In the genomic region with DNA sequence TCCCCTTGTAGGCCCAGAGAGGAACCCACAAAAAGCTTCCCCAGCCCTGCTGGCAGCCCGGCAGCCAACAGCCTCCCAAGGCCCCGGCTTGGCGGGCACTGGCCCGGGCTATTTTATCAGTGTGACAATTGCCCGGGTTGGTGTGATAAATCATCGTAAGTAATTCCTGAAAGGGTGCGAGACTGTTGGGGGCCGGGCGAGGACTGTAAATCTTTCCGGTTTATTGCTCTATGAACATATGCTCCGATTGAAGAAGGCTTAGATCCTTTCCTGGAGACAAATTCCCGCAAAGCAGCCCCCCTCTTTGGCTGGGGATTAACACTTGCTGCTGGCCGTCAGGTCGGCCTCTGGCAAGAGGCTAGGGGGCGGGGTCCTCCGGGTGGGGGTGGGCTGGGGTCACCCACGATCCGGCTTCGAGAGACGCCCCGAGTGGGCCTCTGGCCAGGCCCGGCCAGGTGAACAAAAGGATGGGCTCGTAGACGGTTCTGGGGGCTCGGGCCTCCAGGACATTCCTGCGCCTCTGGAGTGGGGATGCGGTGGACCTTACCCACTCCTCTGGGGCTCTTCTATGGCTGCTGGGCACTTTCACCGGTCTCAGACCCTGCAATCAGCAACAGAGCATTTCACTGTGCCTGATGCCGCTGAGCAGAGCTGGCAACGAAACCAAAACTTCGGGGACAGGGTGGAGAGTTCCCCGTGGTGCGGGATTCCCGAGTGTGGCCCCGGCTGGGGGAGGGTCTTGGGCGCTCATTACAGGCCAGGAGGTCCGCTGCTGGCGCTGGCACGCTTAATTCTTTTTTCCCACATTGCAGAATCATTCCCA, we compare ENCODE assay signal across 19 cellular contexts. TPM values are rescaled to one million over a fixed set of nuclear protein-coding genes. Genes with fewer than 3 reads are reported as not detected.
A peak's percentile ranks its signal among the peaks of the same experiment; 100 is the strongest.
DNase-seq lines count a peak whose midpoint lies in the region; ATAC-seq and TF ChIP-seq lines count a peak whose summit lies in the region.
"Had no signal": no experiment of that assay in that cellular context is flagged by ENCODE, and none has a peak within 500 bp of the region (broad histone marks: within the 10 kb centered on the region; RNA-seq: fewer than 3 reads in every experiment).

No MANE protein-coding gene starts in this region.

- H3K4me1 Mint-ChIP-seq in activated CD8-positive, alpha-beta T cell treated with anti-CD3 and anti-CD28 coated beads, Interleukin-2, amount 10 ng/mL, durations not matched to agents 7 days and 5 days (ENCODE audit: low read depth): peaks cover 11% of the 10 kb centered on the region
- H3K4me1 Mint-ChIP-seq in activated CD8-positive, alpha-beta T cell treated with anti-CD3 and anti-CD28 coated beads for 36 hours (ENCODE audit: low read depth): peaks cover 13% of the 10 kb centered on the region
- H3K4me1 Mint-ChIP-seq in stimulated activated naive B cell treated with anti-CD40 and anti-IgM and Interleukin-4, amounts not matched to agents 10 μg/mL and 1 μg/mL and 100 μg/mL, for 72 hours: peaks cover 6 to 9% of the 10 kb centered on the region in 2 donors

- intact Hi-C loops in activated CD8-positive, alpha-beta T cell treated with anti-CD3 and anti-CD28 coated beads for 36 hours (cut with micrococcal nuclease): no loop called here

- peaks cover 8% of the 10 kb centered on the region for H3K36me3 Mint-ChIP-seq in activated CD8-positive, alpha-beta T cell treated with anti-CD3 and anti-CD28 coated beads, Interleukin-2, amount 10 ng/mL, durations not matched to agents 7 days and 5 days (ENCODE audit: low read depth)
- H3K36me3 Mint-ChIP-seq in activated CD8-positive, alpha-beta T cell treated with anti-CD3 and anti-CD28 coated beads for 36 hours (ENCODE audit: low read depth): peaks cover under 1% of the 10 kb centered on the region
- H3K36me3 Mint-ChIP-seq in stimulated activated naive B cell treated with anti-CD40 and anti-IgM and Interleukin-4, amounts not matched to agents 10 μg/mL and 1 μg/mL and 100 μg/mL, for 72 hours: peaks cover 0 to 9% of the 10 kb centered on the region in 2 donors

- no peaks in the 10 kb centered on the region for H3K9me3 Mint-ChIP-seq in activated CD8-positive, alpha-beta T cell treated with anti-CD3 and anti-CD28 coated beads, Interleukin-2, amount 10 ng/mL, durations not matched to agents 7 days and 5 days (ENCODE audit: insufficient read depth)
- peaks cover 4% of the 10 kb centered on the region for H3K9me3 Mint-ChIP-seq in activated CD8-positive, alpha-beta T cell treated with anti-CD3 and anti-CD28 coated beads for 36 hours
- peaks cover 5 to 8% of the 10 kb centered on the region in 2 donors for H3K9me3 Mint-ChIP-seq in stimulated activated naive B cell treated with anti-CD40 and anti-IgM and Interleukin-4, amounts not matched to agents 10 μg/mL and 1 μg/mL and 100 μg/mL, for 72 hours

- H3K4me3 Mint-ChIP-seq in activated CD8-positive, alpha-beta T cell treated with anti-CD3 and anti-CD28 coated beads, Interleukin-2, amount 10 ng/mL, durations not matched to agents 7 days and 5 days: peak overlapping the region; percentile 15
- H3K4me3 Mint-ChIP-seq in activated CD8-positive, alpha-beta T cell treated with anti-CD3 and anti-CD28 coated beads for 36 hours: no peak overlapping the region
- H3K4me3 Mint-ChIP-seq in stimulated activated naive B cell treated with anti-CD40 and anti-IgM and Interleukin-4, amounts not matched to agents 10 μg/mL and 1 μg/mL and 100 μg/mL, for 72 hours: no peak overlapping the region
- H3K4me3 Mint-ChIP-seq: activated T-helper 1 cell treated with anti-CD3 and anti-CD28 coated beads, Interleukin-12 subunit alpha, Interleukin-12 subunit beta, Interleukin-2, Interleukin-4 antibody, amounts not matched to agents 30 ng/mL and 10 ng/mL and 1 ng/mL, durations not matched to agents 14 hours and 24 hours and 36 hours had no signal

- CTCF ChIA-PET in activated CD8-positive, alpha-beta T cell treated with anti-CD3 and anti-CD28 coated beads, Interleukin-2, amount 10 ng/mL, durations not matched to agents 7 days and 5 days (lab: Charles Lee): interaction anchor here (1.5 to 2.1 kb wide), 2 partner anchors 20 to 296 kb away, joined by 3 to 4 read pairs; no protein-coding TSS in a partner anchor
- CTCF ChIA-PET in activated CD8-positive, alpha-beta T cell treated with anti-CD3 and anti-CD28 coated beads for 36 hours (lab: Charles Lee): interaction anchor here (0.9 to 5.5 kb wide), 3 partner anchors 19 to 31 kb away, joined by 3 to 34 read pairs (median 3); no protein-coding TSS in a partner anchor

- H3K27ac Mint-ChIP-seq in activated CD8-positive, alpha-beta T cell treated with anti-CD3 and anti-CD28 coated beads, Interleukin-2, amount 10 ng/mL, durations not matched to agents 7 days and 5 days: no peak overlapping the region
- H3K27ac Mint-ChIP-seq in activated CD8-positive, alpha-beta T cell treated with anti-CD3 and anti-CD28 coated beads for 36 hours: no peak overlapping the region
- H3K27ac Mint-ChIP-seq in stimulated activated naive B cell treated with anti-CD40 and anti-IgM and Interleukin-4, amounts not matched to agents 10 μg/mL and 1 μg/mL and 100 μg/mL, for 72 hours: peak overlapping the region; percentile 80

- H3K27me3 Mint-ChIP-seq in activated CD8-positive, alpha-beta T cell treated with anti-CD3 and anti-CD28 coated beads, Interleukin-2, amount 10 ng/mL, durations not matched to agents 7 days and 5 days (ENCODE audit: low read depth): peaks cover 83% of the 10 kb centered on the region
- peaks cover 78% of the 10 kb centered on the region for H3K27me3 Mint-ChIP-seq in activated CD8-positive, alpha-beta T cell treated with anti-CD3 and anti-CD28 coated beads for 36 hours
- peaks cover 69 to 91% of the 10 kb centered on the region in 2 donors for H3K27me3 Mint-ChIP-seq in stimulated activated naive B cell treated with anti-CD40 and anti-IgM and Interleukin-4, amounts not matched to agents 10 μg/mL and 1 μg/mL and 100 μg/mL, for 72 hours

- POLR2A ChIA-PET in activated CD8-positive, alpha-beta T cell treated with anti-CD3 and anti-CD28 coated beads, Interleukin-2, amount 10 ng/mL, durations not matched to agents 7 days and 5 days (lab: Charles Lee): no interaction called here
- POLR2A ChIA-PET in activated CD8-positive, alpha-beta T cell treated with anti-CD3 and anti-CD28 coated beads for 36 hours (lab: Charles Lee): no interaction called here

- TF ChIP-seq CTCF in activated CD8-positive, alpha-beta T cell treated with anti-CD3 and anti-CD28 coated beads for 36 hours (IDR thresholded peaks at IDR 0.05): no peak
- TF ChIP-seq CTCF in omental fat pad (IDR thresholded peaks at IDR 0.05): no peak

- no peak for ATAC-seq in activated CD8-positive, alpha-beta T cell treated with anti-CD3 and anti-CD28 coated beads, Interleukin-2, amount 10 ng/mL, durations not matched to agents 7 days and 5 days
- ATAC-seq in activated CD8-positive, alpha-beta T cell treated with anti-CD3 and anti-CD28 coated beads for 36 hours: no peak
- ATAC-seq in stimulated activated naive B cell treated with anti-CD40 and anti-IgM and Interleukin-4, amounts not matched to agents 10 μg/mL and 1 μg/mL and 100 μg/mL, for 72 hours (replicated peaks): no peak
- ATAC-seq in omental fat pad (ENCODE audit: low FRiP score): no peak
- no peak for ATAC-seq in GM21423 (IDR thresholded peaks at IDR 0.05; ENCODE audit: unreplicated experiment)
- ATAC-seq: left cardiac atrium had no signal

- DNase-seq in activated CD8-positive, alpha-beta T cell treated with anti-CD3 and anti-CD28 coated beads, Interleukin-2, amount 10 ng/mL, durations not matched to agents 7 days and 5 days: no peak
- DNase-seq in activated CD8-positive, alpha-beta T cell treated with anti-CD3 and anti-CD28 coated beads for 36 hours: no peak
- peak; percentile 69 for DNase-seq in NCI-H69 (lab: John Stamatoyannopoulos, UW)
- DNase-seq in islet precursor cell: peak; percentile 51
- no peak for DNase-seq in stimulated activated naive B cell treated with anti-CD40 and anti-IgM and Interleukin-4, amounts not matched to agents 10 μg/mL and 1 μg/mL and 100 μg/mL, for 72 hours
- DNase-seq in omental fat pad (ENCODE audit: low spot score): no peak
- no peak for DNase-seq in iPS-NIHi11 (ENCODE audit: low spot score)
- DNase-seq: activated CD4-positive, alpha-beta T cell treated with anti-CD3 and anti-CD28 coated beads for 4 hours; cortex of kidney; heart right ventricle; left cardiac atrium; NCI-H2029 treated with DMSO at 0.1 percent for 48 hours; SHP77; T-helper 9 cell had no signal

RNA-seq across cellular contexts. Expression of a gene that starts 2.0 kb away (rescaled TPM):
- not detected for total RNA-seq in activated CD8-positive, alpha-beta T cell treated with anti-CD3 and anti-CD28 coated beads, Interleukin-2, amount 10 ng/mL, durations not matched to agents 7 days and 5 days
- not detected for total RNA-seq in activated CD8-positive, alpha-beta T cell treated with anti-CD3 and anti-CD28 coated beads for 36 hours
- 10 to 100 TPM in 1 of 4 donors, 1 to 10 TPM in 2, under 1 TPM in 1; 0.65 to 15.8 (median 2.8) TPM for total RNA-seq in omental fat pad
- total RNA-seq: activated T-helper 1 cell treated with anti-CD3 and anti-CD28 coated beads, Interleukin-12 subunit alpha, Interleukin-12 subunit beta, Interleukin-2, Interleukin-4 antibody, amounts not matched to agents 30 ng/mL and 10 ng/mL and 1 ng/mL, durations not matched to agents 14 hours and 24 hours and 36 hours; HT1080; MCF 10A; temporal lobe had no signal

RNA-seq across cellular contexts. Expression of a gene that starts 7.7 kb away (rescaled TPM):
- not detected for total RNA-seq in activated CD8-positive, alpha-beta T cell treated with anti-CD3 and anti-CD28 coated beads, Interleukin-2, amount 10 ng/mL, durations not matched to agents 7 days and 5 days
- total RNA-seq in activated CD8-positive, alpha-beta T cell treated with anti-CD3 and anti-CD28 coated beads for 36 hours: not detected
- total RNA-seq in omental fat pad: 10 to 100 TPM in 1 of 4 donors, 1 to 10 TPM in 3; 1.0 to 14.2 (median 1.9) TPM
- total RNA-seq: activated T-helper 1 cell treated with anti-CD3 and anti-CD28 coated beads, Interleukin-12 subunit alpha, Interleukin-12 subunit beta, Interleukin-2, Interleukin-4 antibody, amounts not matched to agents 30 ng/mL and 10 ng/mL and 1 ng/mL, durations not matched to agents 14 hours and 24 hours and 36 hours; HT1080; MCF 10A; temporal lobe had no signal

RNA-seq across cellular contexts. Expression of a gene that starts 29.4 kb away (rescaled TPM):
- total RNA-seq in activated CD8-positive, alpha-beta T cell treated with anti-CD3 and anti-CD28 coated beads, Interleukin-2, amount 10 ng/mL, durations not matched to agents 7 days and 5 days: not detected
- not detected for total RNA-seq in activated CD8-positive, alpha-beta T cell treated with anti-CD3 and anti-CD28 coated beads for 36 hours
- total RNA-seq in omental fat pad: under 1 TPM; 0.19 to 0.95 (median 0.53) TPM
- total RNA-seq: activated T-helper 1 cell treated with anti-CD3 and anti-CD28 coated beads, Interleukin-12 subunit alpha, Interleukin-12 subunit beta, Interleukin-2, Interleukin-4 antibody, amounts not matched to agents 30 ng/mL and 10 ng/mL and 1 ng/mL, durations not matched to agents 14 hours and 24 hours and 36 hours; HT1080; MCF 10A; temporal lobe had no signal

RNA-seq across cellular contexts. Expression of a gene that starts 29.6 kb away (rescaled TPM):
- total RNA-seq in activated CD8-positive, alpha-beta T cell treated with anti-CD3 and anti-CD28 coated beads, Interleukin-2, amount 10 ng/mL, durations not matched to agents 7 days and 5 days: not detected
- total RNA-seq in activated CD8-positive, alpha-beta T cell treated with anti-CD3 and anti-CD28 coated beads for 36 hours: not detected
- 10 to 100 TPM in 1 of 4 donors, 1 to 10 TPM in 3; 3.7 to 24.6 (median 7.6) TPM for total RNA-seq in omental fat pad
- total RNA-seq: activated T-helper 1 cell treated with anti-CD3 and anti-CD28 coated beads, Interleukin-12 subunit alpha, Interleukin-12 subunit beta, Interleukin-2, Interleukin-4 antibody, amounts not matched to agents 30 ng/mL and 10 ng/mL and 1 ng/mL, durations not matched to agents 14 hours and 24 hours and 36 hours; MCF 10A had no signal

RNA-seq across cellular contexts. Expression of a gene that starts 36.5 kb away (rescaled TPM):
- not detected for total RNA-seq in activated CD8-positive, alpha-beta T cell treated with anti-CD3 and anti-CD28 coated beads, Interleukin-2, amount 10 ng/mL, durations not matched to agents 7 days and 5 days
- total RNA-seq in activated CD8-positive, alpha-beta T cell treated with anti-CD3 and anti-CD28 coated beads for 36 hours: not detected
- 1 to 10 TPM in 3 of 4 donors, under 1 TPM in 1; 0.95 to 2.6 (median 1.7) TPM for total RNA-seq in omental fat pad
- total RNA-seq: activated T-helper 1 cell treated with anti-CD3 and anti-CD28 coated beads, Interleukin-12 subunit alpha, Interleukin-12 subunit beta, Interleukin-2, Interleukin-4 antibody, amounts not matched to agents 30 ng/mL and 10 ng/mL and 1 ng/mL, durations not matched to agents 14 hours and 24 hours and 36 hours; MCF 10A; temporal lobe had no signal

Comparison
In these comparisons a context has a peak if more than half of its experiments do, and no peak if none do; other contexts are left out.
1. DNase-seq: peak in NCI-H69 (single experiment) and islet precursor cell (single experiment); none in activated CD8-positive, alpha-beta T cell treated with anti-CD3 and anti-CD28 coated beads, Interleukin-2, amount 10 ng/mL, durations not matched to agents 7 days and 5 days (single experiment), activated CD8-positive, alpha-beta T cell treated with anti-CD3 and anti-CD28 coated beads for 36 hours (single experiment), stimulated activated naive B cell treated with anti-CD40 and anti-IgM and Interleukin-4, amounts not matched to agents 10 μg/mL and 1 μg/mL and 100 μg/mL, for 72 hours (single experiment), omental fat pad (single experiment) and iPS-NIHi11 (single experiment).